Comparison of ENCODE assay signal across 21 cellular contexts in the genomic region with DNA sequence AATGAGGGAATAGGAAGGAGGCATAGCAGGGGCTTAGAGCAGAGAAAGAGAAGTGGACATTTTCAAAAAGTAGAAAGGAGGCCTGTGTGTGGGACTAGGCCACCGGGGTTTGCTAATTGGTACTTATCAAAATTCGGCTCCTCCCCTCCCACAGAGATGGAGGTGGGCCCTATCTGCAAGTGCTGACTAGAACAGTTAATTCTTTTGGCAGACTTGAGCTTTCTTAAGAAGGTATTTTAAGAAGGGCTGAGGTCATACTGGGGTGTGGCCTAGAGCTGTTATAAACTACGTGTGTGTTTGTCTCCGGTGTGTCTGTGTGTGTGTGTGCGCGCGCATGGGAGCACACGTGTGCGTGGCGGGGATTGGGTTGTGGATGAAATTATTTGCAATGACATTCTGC.
"Had no signal": no experiment of that assay in that cellular context is flagged by ENCODE, and none has a peak within 500 bp of the region (broad histone marks: within the 10 kb centered on the region; RNA-seq: fewer than 3 reads in every experiment).

No MANE protein-coding gene starts in this region.

- H3K27ac Mint-ChIP-seq: activated CD4-positive, alpha-beta memory T cell treated with anti-CD3 and anti-CD28 coated beads for 36 hours; activated T-helper 17 cell treated with anti-CD3 and anti-CD28 coated beads, Interleukin-2, amount 50 U/mL, for 72 hours; stimulated activated naive CD8-positive, alpha-beta T cell treated with anti-CD3 and anti-CD28 coated beads, Interleukin-15, amount 100 ng/mL, for 72 hours had no signal

- H2AFZ ChIP-seq: parathyroid adenoma had no signal

- FAIRE-seq: small intestine had no signal

- H3K9ac ChIP-seq: parathyroid adenoma had no signal

- H3K36me3 ChIP-seq: esophagus muscularis mucosa, left ventricle myocardium inferior, right lobe of liver, suprapubic skin, transverse colon, WERI-Rb-1 had no signal

- ATAC-seq: activated T-helper 17 cell treated with anti-CD3 and anti-CD28 coated beads, Interleukin-2, amount 50 U/mL, for 72 hours; right lobe of liver; stimulated activated naive CD8-positive, alpha-beta T cell treated with anti-CD3 and anti-CD28 coated beads, Interleukin-15, amount 100 ng/mL, for 72 hours had no signal

- H3K36me3 Mint-ChIP-seq: activated CD4-positive, alpha-beta memory T cell treated with anti-CD3 and anti-CD28 coated beads for 36 hours; naive B cell had no signal

- H3K4me3 Mint-ChIP-seq: activated CD4-positive, alpha-beta memory T cell treated with anti-CD3 and anti-CD28 coated beads for 36 hours; activated T-helper 17 cell treated with anti-CD3 and anti-CD28 coated beads, Interleukin-2, amount 50 U/mL, for 72 hours; naive B cell; stimulated activated naive CD8-positive, alpha-beta T cell treated with anti-CD3 and anti-CD28 coated beads, Interleukin-15, amount 100 ng/mL, for 72 hours had no signal

- H3K4me1 Mint-ChIP-seq: activated T-helper 17 cell treated with anti-CD3 and anti-CD28 coated beads, Interleukin-2, amount 50 U/mL, for 72 hours; naive B cell; stimulated activated naive CD8-positive, alpha-beta T cell treated with anti-CD3 and anti-CD28 coated beads, Interleukin-15, amount 100 ng/mL, for 72 hours had no signal

- H3K4me3 ChIP-seq: esophagus muscularis mucosa, left ventricle myocardium inferior, right lobe of liver, suprapubic skin, transverse colon had no signal

- DNase-seq: activated CD4-positive, alpha-beta memory T cell treated with anti-CD3 and anti-CD28 coated beads for 36 hours; activated naive CD4-positive, alpha-beta T cell treated with Interleukin-2 at 50 U/mL for 16 hours; activated T-cell treated with anti-CD3 and anti-CD28 coated beads, Interleukin-2, amount 50 U/mL, for 1 hour; anterior cingulate cortex; cortex of kidney; effector CD4-positive, alpha-beta T cell; hypothalamus; kidney glomerular epithelial cell; left ventricle myocardium inferior; naive B cell; right lobe of liver; small intestine; stimulated activated CD4-positive, alpha-beta T cell treated with anti-CD3 and anti-CD28 coated beads, Interleukin-15, amount 100 ng/mL, for 24 hours; stimulated activated CD4-positive, alpha-beta T cell treated with anti-CD3 and anti-CD28 coated beads, Interleukin-2, amount 100 ng/mL, for 48 hours; stimulated activated naive CD8-positive, alpha-beta T cell treated with anti-CD3 and anti-CD28 coated beads, Interleukin-15, amount 100 ng/mL, for 72 hours; transverse colon; WERI-Rb-1 had no signal

- H3K9me3 ChIP-seq: esophagus muscularis mucosa, left ventricle myocardium inferior, right lobe of liver, suprapubic skin, transverse colon had no signal

- H3K27me3 Mint-ChIP-seq: activated CD4-positive, alpha-beta memory T cell treated with anti-CD3 and anti-CD28 coated beads for 36 hours; activated T-helper 17 cell treated with anti-CD3 and anti-CD28 coated beads, Interleukin-2, amount 50 U/mL, for 72 hours; naive B cell; stimulated activated naive CD8-positive, alpha-beta T cell treated with anti-CD3 and anti-CD28 coated beads, Interleukin-15, amount 100 ng/mL, for 72 hours had no signal

- H3K4me1 ChIP-seq: esophagus muscularis mucosa, left ventricle myocardium inferior, parathyroid adenoma, right lobe of liver, suprapubic skin, transverse colon had no signal

- H3K27ac ChIP-seq: esophagus muscularis mucosa, left ventricle myocardium inferior, parathyroid adenoma, right lobe of liver, suprapubic skin, transverse colon, WERI-Rb-1 had no signal

- H3K27me3 ChIP-seq: esophagus muscularis mucosa, right lobe of liver, suprapubic skin, transverse colon had no signal

- H3K79me2 ChIP-seq: parathyroid adenoma had no signal
